1 cellular context compared by ENCODE assay signal in genomic region chr1:209430107-209430506, GRCh38.
TF ChIP-seq lines count a peak whose summit lies in the region.

No MANE protein-coding gene starts in this region.

TF ChIP-seq in HepG2, 621 proteins besides CTCF, POLR2A, EP300 and RAD21 (continued from another document):
- TF ChIP-seq ZNF407 (CRISPR knock-in tag; IDR thresholded peaks at IDR 0.05; ENCODE audit: not compliant biosample characterization): no peak
- TF ChIP-seq MBD4 (IDR thresholded peaks at IDR 0.05; ENCODE audit: borderline replicate concordance, low read length): no peak
- no peak for TF ChIP-seq MAFF (IDR thresholded peaks at IDR 0.05; ENCODE audit: low read depth, low read length)
- no peak for TF ChIP-seq ARID5B (CRISPR knock-in tag; IDR thresholded peaks at IDR 0.05)
- TF ChIP-seq NRL (CRISPR knock-in tag; IDR thresholded peaks at IDR 0.05; ENCODE audit: borderline replicate concordance): no peak
- TF ChIP-seq SCMH1 (CRISPR knock-in tag; IDR thresholded peaks at IDR 0.05; ENCODE audit: borderline replicate concordance): no peak
- TF ChIP-seq MYPOP (CRISPR knock-in tag; IDR thresholded peaks at IDR 0.05): no peak
- no peak for TF ChIP-seq AKNA (CRISPR knock-in tag; IDR thresholded peaks at IDR 0.05; ENCODE audit: borderline replicate concordance)
- no peak for TF ChIP-seq MBNL3 (CRISPR knock-in tag; conservative IDR thresholded peaks at IDR 0.05)
- TF ChIP-seq TRIM22 (IDR thresholded peaks at IDR 0.05): no peak
- TF ChIP-seq AHR (CRISPR knock-in tag; IDR thresholded peaks at IDR 0.05): no peak
- no peak for TF ChIP-seq ZC3H4 (CRISPR knock-in tag; IDR thresholded peaks at IDR 0.05; ENCODE audit: borderline replicate concordance)
- TF ChIP-seq ZBED4 (CRISPR knock-in tag; IDR thresholded peaks at IDR 0.05; ENCODE audit: borderline replicate concordance): no peak
TF ChIP-seq in HepG2: peak in this region for 0.
